Comparison of ENCODE assay signal across 8 cellular contexts in genomic region chr2:60882971-60883753, GRCh38.
A peak's percentile ranks its signal among the peaks of the same experiment; 100 is the strongest.
DNase-seq lines count a peak whose midpoint lies in the region; ATAC-seq and TF ChIP-seq lines count a peak whose summit lies in the region.

No MANE protein-coding gene starts in this region.

- in situ Hi-C loops in ACHN (cut with HindIII; ENCODE audit: low pct_ligation_motif_present, low pct_unique_long_range_greater_than_20kb, low sequenced_read_pairs): no loop called here

- no peaks in the 10 kb centered on the region for H3K9me3 ChIP-seq in neutrophil

- H3K36me3 ChIP-seq in neutrophil: no peaks in the 10 kb centered on the region

- peak overlapping the region; percentile 99 for H3K27ac ChIP-seq in neutrophil

- no peaks in the 10 kb centered on the region for H3K9me3 Mint-ChIP-seq in T-helper 1 cell treated with Interleukin-12 subunit alpha and Interleukin-12 subunit beta and Interleukin-4 antibody, amounts not matched to agents 30 μg/mL and 1 μg/mL, for 36 hours

- H3K36me3 Mint-ChIP-seq in T-helper 1 cell treated with Interleukin-12 subunit alpha and Interleukin-12 subunit beta and Interleukin-4 antibody, amounts not matched to agents 30 μg/mL and 1 μg/mL, for 36 hours (ENCODE audit: low read depth): peaks cover 19% of the 10 kb centered on the region

- ATAC-seq in HG03432 (IDR thresholded peaks at IDR 0.05; ENCODE audit: unreplicated experiment) (peak; percentile 27), GM21528 (IDR thresholded peaks at IDR 0.05; ENCODE audit: low FRiP score, unreplicated experiment) (no peak)

- TF ChIP-seq CTCF in epithelial cell of esophagus (IDR thresholded peaks at IDR 0.05; ENCODE audit: insufficient read depth, low read depth, low read length, missing control alignments) (no peak), neutrophil (IDR thresholded peaks at IDR 0.05) (no peak)

- H3K4me3 ChIP-seq in epithelial cell of esophagus (ENCODE audit: low read length) (peak overlapping the region; percentile 79), neutrophil (ENCODE audit: low read depth in 1 of 2, low read length in 1 of 2) (peak overlapping the region; percentile 90 to 99)

- H3K27ac Mint-ChIP-seq in T-helper 1 cell treated with Interleukin-12 subunit alpha and Interleukin-12 subunit beta and Interleukin-4 antibody, amounts not matched to agents 30 μg/mL and 1 μg/mL, for 36 hours: peak overlapping the region; percentile 96

- peaks cover 31% of the 10 kb centered on the region for H3K4me1 Mint-ChIP-seq in T-helper 1 cell treated with Interleukin-12 subunit alpha and Interleukin-12 subunit beta and Interleukin-4 antibody, amounts not matched to agents 30 μg/mL and 1 μg/mL, for 36 hours (ENCODE audit: low read depth)

- H3K4me3 Mint-ChIP-seq in T-helper 1 cell treated with Interleukin-12 subunit alpha and Interleukin-12 subunit beta and Interleukin-4 antibody, amounts not matched to agents 30 μg/mL and 1 μg/mL, for 36 hours: peak overlapping the region; percentile 100

- no peaks in the 10 kb centered on the region for H3K27me3 Mint-ChIP-seq in T-helper 1 cell treated with Interleukin-12 subunit alpha and Interleukin-12 subunit beta and Interleukin-4 antibody, amounts not matched to agents 30 μg/mL and 1 μg/mL, for 36 hours (ENCODE audit: low read depth)

- H3K4me1 ChIP-seq in neutrophil (ENCODE audit: control insufficient read depth in 1 of 2, insufficient read depth in 1 of 2, low read depth in 1 of 2, low read length in 1 of 2): peaks cover 55 to 57% of the 10 kb centered on the region in 2 experiments

- H3K27me3 ChIP-seq in neutrophil: no peaks in the 10 kb centered on the region

- TF ChIP-seq POLR2A in GM15510 (IDR thresholded peaks at IDR 0.05; ENCODE audit: borderline replicate concordance, extremely low read depth, insufficient read length): peak; percentile 50

- peak; percentile 38 for DNase-seq in ACHN
- DNase-seq in epithelial cell of esophagus (ENCODE audit: low read depth): peak; percentile 18
- no peak for DNase-seq in stimulated activated CD4-positive, alpha-beta T cell treated with anti-CD3 and anti-CD28 coated beads, Interleukin-1b, Interleukin-23, amount 100 ng/mL, for 48 hours
